ENCODE assay signal across 1 cellular context in the genomic region with DNA sequence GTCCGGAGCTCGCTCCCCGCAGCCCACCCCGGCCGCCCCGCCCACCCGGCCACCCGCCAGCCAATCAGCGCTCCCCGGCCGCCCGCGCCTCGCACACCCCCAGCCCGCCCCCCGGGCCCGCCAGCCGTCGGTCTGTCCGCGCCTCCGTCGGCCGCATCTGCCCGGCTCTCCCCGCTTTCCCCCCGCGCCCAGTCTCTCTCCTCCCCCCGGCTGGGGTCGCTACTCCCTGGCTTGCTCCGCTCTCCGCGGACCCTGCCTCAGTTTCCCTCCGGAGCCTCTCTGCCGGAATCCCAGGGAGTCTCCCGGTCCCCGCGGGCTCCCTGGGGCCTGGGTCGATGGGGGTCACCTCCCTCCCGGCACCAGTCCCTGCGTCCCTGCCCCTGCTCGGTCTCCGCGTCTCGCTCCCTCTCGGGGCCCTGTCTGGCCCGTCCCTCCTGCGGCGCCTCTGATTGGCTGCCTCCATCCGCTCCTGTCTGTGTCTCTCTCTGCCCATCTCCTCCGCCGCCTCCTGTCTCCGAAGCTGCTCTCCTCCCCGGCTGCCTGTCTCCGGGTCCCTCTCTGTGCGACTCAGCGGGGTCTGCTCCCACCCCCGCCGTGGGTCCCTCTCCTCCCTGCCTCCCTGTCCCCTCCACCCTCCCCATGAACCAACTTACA.
TF ChIP-seq lines count a peak whose summit lies in the region.

No MANE protein-coding gene starts in this region.

TF ChIP-seq in HEK293, 187 proteins besides CTCF, POLR2A, EP300 and RAD21 (continued from another document and continues in another):
- TF ChIP-seq, protein P1, sequence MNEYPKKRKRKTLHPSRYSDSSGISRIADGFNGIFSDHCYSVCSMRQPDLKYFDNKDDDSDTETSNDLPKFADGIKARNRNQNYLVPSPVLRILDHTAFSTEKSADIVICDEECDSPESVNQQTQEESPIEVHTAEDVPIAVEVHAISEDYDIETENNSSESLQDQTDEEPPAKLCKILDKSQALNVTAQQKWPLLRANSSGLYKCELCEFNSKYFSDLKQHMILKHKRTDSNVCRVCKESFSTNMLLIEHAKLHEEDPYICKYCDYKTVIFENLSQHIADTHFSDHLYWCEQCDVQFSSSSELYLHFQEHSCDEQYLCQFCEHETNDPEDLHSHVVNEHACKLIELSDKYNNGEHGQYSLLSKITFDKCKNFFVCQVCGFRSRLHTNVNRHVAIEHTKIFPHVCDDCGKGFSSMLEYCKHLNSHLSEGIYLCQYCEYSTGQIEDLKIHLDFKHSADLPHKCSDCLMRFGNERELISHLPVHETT (tag by site-specific recombination; IDR thresholded peaks at IDR 0.05), result no peak
- TF ChIP-seq, protein P2, sequence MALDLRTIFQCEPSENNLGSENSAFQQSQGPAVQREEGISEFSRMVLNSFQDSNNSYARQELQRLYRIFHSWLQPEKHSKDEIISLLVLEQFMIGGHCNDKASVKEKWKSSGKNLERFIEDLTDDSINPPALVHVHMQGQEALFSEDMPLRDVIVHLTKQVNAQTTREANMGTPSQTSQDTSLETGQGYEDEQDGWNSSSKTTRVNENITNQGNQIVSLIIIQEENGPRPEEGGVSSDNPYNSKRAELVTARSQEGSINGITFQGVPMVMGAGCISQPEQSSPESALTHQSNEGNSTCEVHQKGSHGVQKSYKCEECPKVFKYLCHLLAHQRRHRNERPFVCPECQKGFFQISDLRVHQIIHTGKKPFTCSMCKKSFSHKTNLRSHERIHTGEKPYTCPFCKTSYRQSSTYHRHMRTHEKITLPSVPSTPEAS (tag by site-specific recombination; IDR thresholded peaks at IDR 0.05), result no peak
- TF ChIP-seq ZNF24 (tag by site-specific recombination; IDR thresholded peaks at IDR 0.05), result no peak
- no peak for TF ChIP-seq ZNF404 (tag by site-specific recombination; IDR thresholded peaks at IDR 0.05)
- no peak for TF ChIP-seq ZNF16 (tag by site-specific recombination; IDR thresholded peaks at IDR 0.05; ENCODE audit: low read depth)
- peak; percentile 86 for TF ChIP-seq ZIC2 (tag by site-specific recombination; IDR thresholded peaks at IDR 0.05)
- TF ChIP-seq GLIS1 (tag by site-specific recombination; IDR thresholded peaks at IDR 0.05), result peak; percentile 81
- TF ChIP-seq ZNF76 (tag by site-specific recombination; IDR thresholded peaks at IDR 0.05; ENCODE audit: borderline replicate concordance, low read depth), result peak; percentile 53; the same call in 1 of the 2 replicates
- no peak for TF ChIP-seq ZNF169 (tag by site-specific recombination; IDR thresholded peaks at IDR 0.05)
- no peak for TF ChIP-seq ZNF311 (tag by site-specific recombination; IDR thresholded peaks at IDR 0.05; ENCODE audit: borderline replicate concordance)
- peak; percentile 36; the same call in 1 of the 2 replicates for TF ChIP-seq WT1 (tag by site-specific recombination; IDR thresholded peaks at IDR 0.05)
- TF ChIP-seq ZNF23 (tag by site-specific recombination; IDR thresholded peaks at IDR 0.05; ENCODE audit: borderline replicate concordance), result no peak
- TF ChIP-seq, protein P3, sequence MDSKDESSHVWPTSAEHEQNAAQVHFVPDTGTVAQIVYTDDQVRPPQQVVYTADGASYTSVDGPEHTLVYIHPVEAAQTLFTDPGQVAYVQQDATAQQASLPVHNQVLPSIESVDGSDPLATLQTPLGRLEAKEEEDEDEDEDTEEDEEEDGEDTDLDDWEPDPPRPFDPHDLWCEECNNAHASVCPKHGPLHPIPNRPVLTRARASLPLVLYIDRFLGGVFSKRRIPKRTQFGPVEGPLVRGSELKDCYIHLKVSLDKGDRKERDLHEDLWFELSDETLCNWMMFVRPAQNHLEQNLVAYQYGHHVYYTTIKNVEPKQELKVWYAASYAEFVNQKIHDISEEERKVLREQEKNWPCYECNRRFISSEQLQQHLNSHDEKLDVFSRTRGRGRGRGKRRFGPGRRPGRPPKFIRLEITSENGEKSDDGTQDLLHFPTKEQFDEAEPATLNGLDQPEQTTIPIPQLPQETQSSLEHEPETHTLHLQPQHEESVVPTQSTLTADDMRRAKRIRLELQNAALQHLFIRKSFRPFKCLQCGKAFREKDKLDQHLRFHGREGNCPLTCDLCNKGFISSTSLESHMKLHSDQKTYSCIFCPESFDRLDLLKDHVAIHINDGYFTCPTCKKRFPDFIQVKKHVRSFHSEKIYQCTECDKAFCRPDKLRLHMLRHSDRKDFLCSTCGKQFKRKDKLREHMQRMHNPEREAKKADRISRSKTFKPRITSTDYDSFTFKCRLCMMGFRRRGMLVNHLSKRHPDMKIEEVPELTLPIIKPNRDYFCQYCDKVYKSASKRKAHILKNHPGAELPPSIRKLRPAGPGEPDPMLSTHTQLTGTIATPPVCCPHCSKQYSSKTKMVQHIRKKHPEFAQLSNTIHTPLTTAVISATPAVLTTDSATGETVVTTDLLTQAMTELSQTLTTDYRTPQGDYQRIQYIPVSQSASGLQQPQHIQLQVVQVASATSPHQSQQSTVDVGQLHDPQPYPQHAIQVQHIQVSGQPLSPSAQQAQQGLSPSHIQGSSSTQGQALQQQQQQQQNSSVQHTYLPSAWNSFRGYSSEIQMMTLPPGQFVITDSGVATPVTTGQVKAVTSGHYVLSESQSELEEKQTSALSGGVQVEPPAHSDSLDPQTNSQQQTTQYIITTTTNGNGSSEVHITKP (tag by site-specific recombination; IDR thresholded peaks at IDR 0.05), result peak; percentile 35
- no peak for TF ChIP-seq ZNF621 (tag by site-specific recombination; IDR thresholded peaks at IDR 0.05)
- TF ChIP-seq, protein P4, sequence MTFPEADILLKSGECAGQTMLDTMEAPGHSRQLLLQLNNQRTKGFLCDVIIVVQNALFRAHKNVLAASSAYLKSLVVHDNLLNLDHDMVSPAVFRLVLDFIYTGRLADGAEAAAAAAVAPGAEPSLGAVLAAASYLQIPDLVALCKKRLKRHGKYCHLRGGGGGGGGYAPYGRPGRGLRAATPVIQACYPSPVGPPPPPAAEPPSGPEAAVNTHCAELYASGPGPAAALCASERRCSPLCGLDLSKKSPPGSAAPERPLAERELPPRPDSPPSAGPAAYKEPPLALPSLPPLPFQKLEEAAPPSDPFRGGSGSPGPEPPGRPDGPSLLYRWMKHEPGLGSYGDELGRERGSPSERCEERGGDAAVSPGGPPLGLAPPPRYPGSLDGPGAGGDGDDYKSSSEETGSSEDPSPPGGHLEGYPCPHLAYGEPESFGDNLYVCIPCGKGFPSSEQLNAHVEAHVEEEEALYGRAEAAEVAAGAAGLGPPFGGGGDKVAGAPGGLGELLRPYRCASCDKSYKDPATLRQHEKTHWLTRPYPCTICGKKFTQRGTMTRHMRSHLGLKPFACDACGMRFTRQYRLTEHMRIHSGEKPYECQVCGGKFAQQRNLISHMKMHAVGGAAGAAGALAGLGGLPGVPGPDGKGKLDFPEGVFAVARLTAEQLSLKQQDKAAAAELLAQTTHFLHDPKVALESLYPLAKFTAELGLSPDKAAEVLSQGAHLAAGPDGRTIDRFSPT (tag by site-specific recombination; IDR thresholded peaks at IDR 0.05), result peak; percentile 52; the same call in 1 of the 2 replicates
- TF ChIP-seq ZNF555 (tag by site-specific recombination; conservative IDR thresholded peaks at IDR 0.05), result no peak
- TF ChIP-seq ZNF366 (tag by site-specific recombination; conservative IDR thresholded peaks at IDR 0.05), result peak; percentile 72
- no peak for TF ChIP-seq KLF9 (tag by site-specific recombination; IDR thresholded peaks at IDR 0.05; ENCODE audit: low read depth)
- TF ChIP-seq, protein P5, sequence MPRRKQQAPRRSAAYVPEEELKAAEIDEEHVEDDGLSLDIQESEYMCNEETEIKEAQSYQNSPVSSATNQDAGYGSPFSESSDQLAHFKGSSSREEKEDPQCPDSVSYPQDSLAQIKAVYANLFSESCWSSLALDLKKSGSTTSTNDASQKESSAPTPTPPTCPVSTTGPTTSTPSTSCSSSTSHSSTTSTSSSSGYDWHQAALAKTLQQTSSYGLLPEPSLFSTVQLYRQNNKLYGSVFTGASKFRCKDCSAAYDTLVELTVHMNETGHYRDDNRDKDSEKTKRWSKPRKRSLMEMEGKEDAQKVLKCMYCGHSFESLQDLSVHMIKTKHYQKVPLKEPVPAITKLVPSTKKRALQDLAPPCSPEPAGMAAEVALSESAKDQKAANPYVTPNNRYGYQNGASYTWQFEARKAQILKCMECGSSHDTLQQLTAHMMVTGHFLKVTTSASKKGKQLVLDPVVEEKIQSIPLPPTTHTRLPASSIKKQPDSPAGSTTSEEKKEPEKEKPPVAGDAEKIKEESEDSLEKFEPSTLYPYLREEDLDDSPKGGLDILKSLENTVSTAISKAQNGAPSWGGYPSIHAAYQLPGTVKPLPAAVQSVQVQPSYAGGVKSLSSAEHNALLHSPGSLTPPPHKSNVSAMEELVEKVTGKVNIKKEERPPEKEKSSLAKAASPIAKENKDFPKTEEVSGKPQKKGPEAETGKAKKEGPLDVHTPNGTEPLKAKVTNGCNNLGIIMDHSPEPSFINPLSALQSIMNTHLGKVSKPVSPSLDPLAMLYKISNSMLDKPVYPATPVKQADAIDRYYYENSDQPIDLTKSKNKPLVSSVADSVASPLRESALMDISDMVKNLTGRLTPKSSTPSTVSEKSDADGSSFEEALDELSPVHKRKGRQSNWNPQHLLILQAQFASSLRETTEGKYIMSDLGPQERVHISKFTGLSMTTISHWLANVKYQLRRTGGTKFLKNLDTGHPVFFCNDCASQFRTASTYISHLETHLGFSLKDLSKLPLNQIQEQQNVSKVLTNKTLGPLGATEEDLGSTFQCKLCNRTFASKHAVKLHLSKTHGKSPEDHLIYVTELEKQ (tag by site-specific recombination; IDR thresholded peaks at IDR 0.05; ENCODE audit: borderline replicate concordance), result no peak
- TF ChIP-seq, protein P6, sequence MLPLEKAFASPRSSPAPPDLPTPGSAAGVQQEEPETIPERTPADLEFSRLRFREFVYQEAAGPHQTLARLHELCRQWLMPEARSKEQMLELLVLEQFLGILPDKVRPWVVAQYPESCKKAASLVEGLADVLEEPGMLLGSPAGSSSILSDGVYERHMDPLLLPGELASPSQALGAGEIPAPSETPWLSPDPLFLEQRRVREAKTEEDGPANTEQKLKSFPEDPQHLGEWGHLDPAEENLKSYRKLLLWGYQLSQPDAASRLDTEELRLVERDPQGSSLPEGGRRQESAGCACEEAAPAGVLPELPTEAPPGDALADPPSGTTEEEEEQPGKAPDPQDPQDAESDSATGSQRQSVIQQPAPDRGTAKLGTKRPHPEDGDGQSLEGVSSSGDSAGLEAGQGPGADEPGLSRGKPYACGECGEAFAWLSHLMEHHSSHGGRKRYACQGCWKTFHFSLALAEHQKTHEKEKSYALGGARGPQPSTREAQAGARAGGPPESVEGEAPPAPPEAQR (tag by site-specific recombination; IDR thresholded peaks at IDR 0.05), result no peak
- TF ChIP-seq, protein P7, sequence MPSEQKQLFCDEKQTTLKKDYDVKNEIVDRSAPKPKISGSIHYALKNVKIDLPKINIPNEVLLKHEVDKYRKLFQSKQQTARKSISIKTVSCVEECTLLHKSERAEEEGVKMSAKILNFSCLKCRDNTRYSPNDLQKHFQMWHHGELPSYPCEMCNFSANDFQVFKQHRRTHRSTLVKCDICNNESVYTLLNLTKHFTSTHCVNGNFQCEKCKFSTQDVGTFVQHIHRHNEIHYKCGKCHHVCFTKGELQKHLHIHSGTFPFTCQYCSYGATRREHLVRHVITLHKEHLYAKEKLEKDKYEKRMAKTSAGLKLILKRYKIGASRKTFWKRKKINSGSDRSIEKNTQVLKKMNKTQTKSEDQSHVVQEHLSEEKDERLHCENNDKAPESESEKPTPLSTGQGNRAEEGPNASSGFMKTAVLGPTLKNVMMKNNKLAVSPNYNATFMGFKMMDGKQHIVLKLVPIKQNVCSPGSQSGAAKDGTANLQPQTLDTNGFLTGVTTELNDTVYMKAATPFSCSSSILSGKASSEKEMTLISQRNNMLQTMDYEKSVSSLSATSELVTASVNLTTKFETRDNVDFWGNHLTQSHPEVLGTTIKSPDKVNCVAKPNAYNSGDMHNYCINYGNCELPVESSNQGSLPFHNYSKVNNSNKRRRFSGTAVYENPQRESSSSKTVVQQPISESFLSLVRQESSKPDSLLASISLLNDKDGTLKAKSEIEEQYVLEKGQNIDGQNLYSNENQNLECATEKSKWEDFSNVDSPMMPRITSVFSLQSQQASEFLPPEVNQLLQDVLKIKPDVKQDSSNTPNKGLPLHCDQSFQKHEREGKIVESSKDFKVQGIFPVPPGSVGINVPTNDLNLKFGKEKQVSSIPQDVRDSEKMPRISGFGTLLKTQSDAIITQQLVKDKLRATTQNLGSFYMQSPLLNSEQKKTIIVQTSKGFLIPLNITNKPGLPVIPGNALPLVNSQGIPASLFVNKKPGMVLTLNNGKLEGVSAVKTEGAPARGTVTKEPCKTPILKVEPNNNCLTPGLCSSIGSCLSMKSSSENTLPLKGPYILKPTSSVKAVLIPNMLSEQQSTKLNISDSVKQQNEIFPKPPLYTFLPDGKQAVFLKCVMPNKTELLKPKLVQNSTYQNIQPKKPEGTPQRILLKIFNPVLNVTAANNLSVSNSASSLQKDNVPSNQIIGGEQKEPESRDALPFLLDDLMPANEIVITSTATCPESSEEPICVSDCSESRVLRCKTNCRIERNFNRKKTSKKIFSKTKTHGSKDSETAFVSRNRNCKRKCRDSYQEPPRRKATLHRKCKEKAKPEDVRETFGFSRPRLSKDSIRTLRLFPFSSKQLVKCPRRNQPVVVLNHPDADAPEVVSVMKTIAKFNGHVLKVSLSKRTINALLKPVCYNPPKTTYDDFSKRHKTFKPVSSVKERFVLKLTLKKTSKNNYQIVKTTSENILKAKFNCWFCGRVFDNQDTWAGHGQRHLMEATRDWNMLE (tag by site-specific recombination; conservative IDR thresholded peaks at IDR 0.05; ENCODE audit: low read depth), result no peak
- TF ChIP-seq, protein P8, sequence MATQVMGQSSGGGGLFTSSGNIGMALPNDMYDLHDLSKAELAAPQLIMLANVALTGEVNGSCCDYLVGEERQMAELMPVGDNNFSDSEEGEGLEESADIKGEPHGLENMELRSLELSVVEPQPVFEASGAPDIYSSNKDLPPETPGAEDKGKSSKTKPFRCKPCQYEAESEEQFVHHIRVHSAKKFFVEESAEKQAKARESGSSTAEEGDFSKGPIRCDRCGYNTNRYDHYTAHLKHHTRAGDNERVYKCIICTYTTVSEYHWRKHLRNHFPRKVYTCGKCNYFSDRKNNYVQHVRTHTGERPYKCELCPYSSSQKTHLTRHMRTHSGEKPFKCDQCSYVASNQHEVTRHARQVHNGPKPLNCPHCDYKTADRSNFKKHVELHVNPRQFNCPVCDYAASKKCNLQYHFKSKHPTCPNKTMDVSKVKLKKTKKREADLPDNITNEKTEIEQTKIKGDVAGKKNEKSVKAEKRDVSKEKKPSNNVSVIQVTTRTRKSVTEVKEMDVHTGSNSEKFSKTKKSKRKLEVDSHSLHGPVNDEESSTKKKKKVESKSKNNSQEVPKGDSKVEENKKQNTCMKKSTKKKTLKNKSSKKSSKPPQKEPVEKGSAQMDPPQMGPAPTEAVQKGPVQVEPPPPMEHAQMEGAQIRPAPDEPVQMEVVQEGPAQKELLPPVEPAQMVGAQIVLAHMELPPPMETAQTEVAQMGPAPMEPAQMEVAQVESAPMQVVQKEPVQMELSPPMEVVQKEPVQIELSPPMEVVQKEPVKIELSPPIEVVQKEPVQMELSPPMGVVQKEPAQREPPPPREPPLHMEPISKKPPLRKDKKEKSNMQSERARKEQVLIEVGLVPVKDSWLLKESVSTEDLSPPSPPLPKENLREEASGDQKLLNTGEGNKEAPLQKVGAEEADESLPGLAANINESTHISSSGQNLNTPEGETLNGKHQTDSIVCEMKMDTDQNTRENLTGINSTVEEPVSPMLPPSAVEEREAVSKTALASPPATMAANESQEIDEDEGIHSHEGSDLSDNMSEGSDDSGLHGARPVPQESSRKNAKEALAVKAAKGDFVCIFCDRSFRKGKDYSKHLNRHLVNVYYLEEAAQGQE (tag by site-specific recombination; IDR thresholded peaks at IDR 0.05), result no peak
- TF ChIP-seq ZSCAN23 (tag by site-specific recombination; IDR thresholded peaks at IDR 0.05), result no peak
- peak; percentile 68 for TF ChIP-seq ZBTB7A (tag by site-specific recombination; IDR thresholded peaks at IDR 0.05; ENCODE audit: low read depth)
- peak; percentile 87 for TF ChIP-seq KLF10 (tag by site-specific recombination; IDR thresholded peaks at IDR 0.05)
- TF ChIP-seq ZNF354C (tag by site-specific recombination; IDR thresholded peaks at IDR 0.05; ENCODE audit: borderline replicate concordance, low read depth), result no peak
- no peak for TF ChIP-seq ZNF423 (tag by site-specific recombination; IDR thresholded peaks at IDR 0.05)
- TF ChIP-seq ZNF548 (tag by site-specific recombination; IDR thresholded peaks at IDR 0.05), result no peak
- no peak for TF ChIP-seq SETDB1 (IDR thresholded peaks at IDR 0.05; ENCODE audit: insufficient read length, low read length)
